Comparison of ENCODE assay signal across 8 cellular contexts in the genomic region with DNA sequence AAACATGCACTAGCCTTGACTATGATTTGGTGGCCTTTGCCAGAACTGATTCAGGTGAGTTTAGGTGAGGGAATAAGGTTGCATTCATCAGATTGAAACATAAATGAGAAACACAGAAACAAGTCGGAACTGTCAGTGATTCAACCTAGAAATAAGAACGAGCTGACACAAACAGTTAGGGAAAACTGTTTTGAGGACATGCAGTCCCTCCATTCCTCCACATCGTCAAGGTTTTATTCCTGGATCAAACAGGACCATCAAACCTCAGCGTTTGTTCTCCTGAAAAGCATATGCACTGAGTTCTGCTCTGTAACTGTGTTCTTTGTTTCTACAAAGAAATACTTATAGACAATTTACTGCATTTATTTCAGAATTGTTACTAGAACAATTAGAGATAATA. TPM values are rescaled to one million over a fixed set of nuclear protein-coding genes. Genes with fewer than 3 reads are reported as not detected.
DNase-seq lines count a peak whose midpoint lies in the region; ATAC-seq and TF ChIP-seq lines count a peak whose summit lies in the region.

No MANE protein-coding gene starts in this region.

- H3K36me3 Mint-ChIP-seq in MCF 10A (ENCODE audit: insufficient read depth, unreplicated experiment) (peaks cover 9% of the 10 kb centered on the region), neural crest cell (ENCODE audit: low read depth) (peaks cover 14% of the 10 kb centered on the region)

- H4K20me1 ChIP-seq in BLaER1 (no peaks in the 10 kb centered on the region), IMR-90 (ENCODE audit: insufficient read depth, low read length) (no peaks in the 10 kb centered on the region)

- no peak overlapping the region for H4K91ac ChIP-seq in IMR-90 (ENCODE audit: insufficient read depth, low read depth, low read length)

- peak overlapping the region; percentile 17; the same call in 1 of the 2 replicates for H4K5ac ChIP-seq in IMR-90 (ENCODE audit: low read depth, low read length)

- H3K4me3 ChIP-seq in BLaER1 (peak overlapping the region; percentile 95; the same call in 1 of the 2 replicates), IMR-90 (ENCODE audit: insufficient read depth, low read depth, low read length) (no peak overlapping the region; the same call in 1 of the 2 replicates)

- H3K9me3 ChIP-seq in BLaER1: peaks cover 6% of the 10 kb centered on the region
- no peaks in the 10 kb centered on the region for H3K9me3 ChIP-seq in IMR-90 (ENCODE audit: control insufficient read depth, insufficient read depth, low read length)

- H3K27me3 Mint-ChIP-seq in MCF 10A (ENCODE audit: insufficient read depth, unreplicated experiment) (no peaks in the 10 kb centered on the region), neural crest cell (ENCODE audit: low read depth) (no peaks in the 10 kb centered on the region)

- dilution Hi-C loops in IMR-90 (cut with HindIII; ENCODE audit: low sequenced_read_pairs, unreplicated experiment): no loop called here

- TF ChIP-seq POLR2A in IMR-90 (IDR thresholded peaks at IDR 0.05; ENCODE audit: low read depth, low read length): no peak

- BruUV-seq in IMR-90 (replicated peaks; lab: Mats Ljungman, UMichigan): no TSS peak
- BruUV-seq in MCF 10A (replicated peaks; lab: Mats Ljungman, UMichigan): no TSS peak

- H3K27ac ChIP-seq in BLaER1: no peak overlapping the region
- H3K27ac ChIP-seq in IMR-90 (ENCODE audit: insufficient read depth, low read length): no peak overlapping the region

- no peak overlapping the region for H2BK120ac ChIP-seq in IMR-90 (ENCODE audit: low read depth, low read length)

- no peak overlapping the region for H3K18ac ChIP-seq in IMR-90 (ENCODE audit: low read depth, low read length)

- POLR2A ChIA-PET in IMR-90 (lab: Charles Lee; ENCODE audit: unreplicated experiment): no interaction called here
- POLR2A ChIA-PET in MCF 10A (lab: Yijun Ruan, JAX): interaction anchor here (0.7 to 3.4 kb wide), 5 partner anchors 12 to 960 kb away, joined by 3 to 26 read pairs (median 5); a partner anchor contains a TSS

- WGBS in IMR-90 (ENCODE audit: extremely low coverage in 2 of 2, insufficient read length in 1 of 2), 2 experiments: no CpG with 5 or more reads among the region's 4 CpGs

- H3K27ac Mint-ChIP-seq in MCF 10A (ENCODE audit: low read depth, unreplicated experiment): no peak overlapping the region
- no peak overlapping the region for H3K27ac Mint-ChIP-seq in neural crest cell (ENCODE audit: unreplicated experiment)

- H2BK15ac ChIP-seq in IMR-90 (ENCODE audit: low read depth, low read length): no peak overlapping the region

- no peak overlapping the region for H2AFZ ChIP-seq in IMR-90 (replicated peaks; ENCODE audit: low read length, poor library complexity)

- no peaks in the 10 kb centered on the region for H3K27me3 ChIP-seq in BLaER1
- no peaks in the 10 kb centered on the region for H3K27me3 ChIP-seq in IMR-90 (ENCODE audit: control insufficient read depth, insufficient read depth, low read length)

- H3K23ac ChIP-seq in IMR-90 (ENCODE audit: low read depth, low read length): no peak overlapping the region

- intact Hi-C loops in IMR-90 (cut with micrococcal nuclease): loop anchor here (2.0 kb wide), 1 partner anchor 121 kb away; a partner anchor contains a TSS
- intact Hi-C loops in MCF 10A (cut with micrococcal nuclease): loop anchor here (5.0 kb wide), 2 partner anchors 122 to 1938 kb away; a partner anchor contains a TSS

- no peak for TF ChIP-seq RAD21 in IMR-90 (IDR thresholded peaks at IDR 0.05; ENCODE audit: low read length)

- no peaks in the 10 kb centered on the region for H3K9me3 Mint-ChIP-seq in MCF 10A (ENCODE audit: unreplicated experiment)
- H3K9me3 Mint-ChIP-seq in neural crest cell: peaks cover 11% of the 10 kb centered on the region

- no peak overlapping the region for H2AK9ac ChIP-seq in IMR-90 (replicated peaks; ENCODE audit: low read depth, low read length, poor library complexity)

- no peak for DNase-seq in IMR-90
- no peak for DNase-seq in MCF 10A (ENCODE audit: unreplicated experiment)
- no peak for DNase-seq in neural crest cell (ENCODE audit: low read depth, low spot score)
- no peak for DNase-seq in NCI-H774 (lab: John Stamatoyannopoulos, UW)
- no peak for DNase-seq in HUDEP-2 (lab: John Stamatoyannopoulos, UW; ENCODE audit: unreplicated experiment in 76 of 76)
- DNase-seq in NAMALWA (ENCODE audit: low spot score): no peak

- H2BK20ac ChIP-seq in IMR-90 (ENCODE audit: low read depth, low read length): no peak overlapping the region

- no peak overlapping the region for H3K14ac ChIP-seq in IMR-90 (replicated peaks; ENCODE audit: low read depth, low read length)

- H4K8ac ChIP-seq in IMR-90 (ENCODE audit: low read depth in 2 of 2, low read length in 2 of 2): no peak overlapping the region

- H3K4me2 ChIP-seq in BLaER1 (peak overlapping the region; percentile 86), IMR-90 (ENCODE audit: low read depth, low read length) (peak overlapping the region; percentile 86)

- no peaks in the 10 kb centered on the region for H3K9me1 ChIP-seq in IMR-90 (ENCODE audit: insufficient read depth, low read length)

- ATAC-seq in IMR-90 (ENCODE audit: low read depth) (no peak), HG02678 (IDR thresholded peaks at IDR 0.05; ENCODE audit: unreplicated experiment) (no peak)

- CTCF ChIA-PET in IMR-90 (lab: Yijun Ruan, JAX) (no interaction called here), MCF 10A (lab: Yijun Ruan, JAX) (interaction anchor here (1.0 kb wide), 1 partner anchor 60 kb away, joined by 3 read pairs; no protein-coding TSS in a partner anchor)

- H3K9ac ChIP-seq in BLaER1: peak overlapping the region; percentile 56
- no peak overlapping the region; the same call in 1 of the 2 replicates for H3K9ac ChIP-seq in IMR-90 (ENCODE audit: low read depth, low read length)

- no peak overlapping the region; the same call in 1 of the 2 replicates for H3K56ac ChIP-seq in IMR-90 (ENCODE audit: extremely low read depth, insufficient read depth, low read length)

- in situ Hi-C loops in IMR-90 (cut with MboI; ENCODE audit: low sequenced_read_pairs): no loop called here

- no peak overlapping the region for H3K4ac ChIP-seq in IMR-90 (ENCODE audit: low read depth, low read length)

- no peak overlapping the region for H2AK5ac ChIP-seq in IMR-90 (ENCODE audit: low read depth, low read length)

- H3K4me3 Mint-ChIP-seq in MCF 10A (ENCODE audit: unreplicated experiment): peak overlapping the region; percentile 78
- peak overlapping the region; percentile 86 for H3K4me3 Mint-ChIP-seq in neural crest cell

- peaks cover 23% of the 10 kb centered on the region for H3K36me3 ChIP-seq in BLaER1
- H3K36me3 ChIP-seq in IMR-90 (ENCODE audit: control insufficient read depth, insufficient read depth, low read length): peaks cover 1% of the 10 kb centered on the region; the same call in 1 of the 2 replicates

- H3K4me1 Mint-ChIP-seq in MCF 10A (ENCODE audit: insufficient read depth, unreplicated experiment): peaks cover 16% of the 10 kb centered on the region
- H3K4me1 Mint-ChIP-seq in neural crest cell: peaks cover 28% of the 10 kb centered on the region

- peaks cover 14 to 18% of the 10 kb centered on the region in 2 experiments for H3K79me1 ChIP-seq in IMR-90 (ENCODE audit: low read depth in 1 of 2, low read length in 2 of 2)

- H3K4me1 ChIP-seq in BLaER1 (peaks cover 30% of the 10 kb centered on the region), IMR-90 (ENCODE audit: control insufficient read depth, insufficient read depth, low read length) (peaks cover 2% of the 10 kb centered on the region; the same call in 1 of the 2 replicates)

- H2BK5ac ChIP-seq in IMR-90 (ENCODE audit: low read depth, low read length, poor library complexity, severe bottlenecking): no peak overlapping the region

- no peak for TF ChIP-seq CTCF in IMR-90 (conservative IDR thresholded peaks at IDR 0.05; ENCODE audit: low read depth, low read length)
- TF ChIP-seq CTCF in MCF 10A (IDR thresholded peaks at IDR 0.05; ENCODE audit: unreplicated experiment): no peak
- TF ChIP-seq CTCF in neural crest cell (conservative IDR thresholded peaks at IDR 0.05): no peak

TF ChIP-seq in IMR-90, 13 proteins besides CTCF, POLR2A, EP300 and RAD21 (continues in another document):
- TF ChIP-seq, protein P1, sequence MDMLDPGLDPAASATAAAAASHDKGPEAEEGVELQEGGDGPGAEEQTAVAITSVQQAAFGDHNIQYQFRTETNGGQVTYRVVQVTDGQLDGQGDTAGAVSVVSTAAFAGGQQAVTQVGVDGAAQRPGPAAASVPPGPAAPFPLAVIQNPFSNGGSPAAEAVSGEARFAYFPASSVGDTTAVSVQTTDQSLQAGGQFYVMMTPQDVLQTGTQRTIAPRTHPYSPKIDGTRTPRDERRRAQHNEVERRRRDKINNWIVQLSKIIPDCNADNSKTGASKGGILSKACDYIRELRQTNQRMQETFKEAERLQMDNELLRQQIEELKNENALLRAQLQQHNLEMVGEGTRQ (IDR thresholded peaks at IDR 0.05; ENCODE audit: low read depth, low read length): no peak
- TF ChIP-seq MXI1 (IDR thresholded peaks at IDR 0.05; ENCODE audit: borderline replicate concordance, low read depth, low read length) (no peak), CHD1 (IDR thresholded peaks at IDR 0.05; ENCODE audit: low read depth, low read length) (no peak), FOS (IDR thresholded peaks at IDR 0.05; ENCODE audit: low read depth, low read length) (no peak), RFX5 (IDR thresholded peaks at IDR 0.05; ENCODE audit: low read depth, low read length) (no peak), MAFK (IDR thresholded peaks at IDR 0.05; ENCODE audit: low read depth, low read length) (no peak), RCOR1 (IDR thresholded peaks at IDR 0.05; ENCODE audit: insufficient replicate concordance, low read length) (no peak), MAZ (IDR thresholded peaks at IDR 0.05; ENCODE audit: borderline replicate concordance, low read depth, low read length) (no peak), SMC3 (IDR thresholded peaks at IDR 0.05; ENCODE audit: low read depth, low read length) (no peak), NFE2L2 (IDR thresholded peaks at IDR 0.05; ENCODE audit: low read depth, low read length) (no peak)
- TF ChIP-seq, protein P2, sequence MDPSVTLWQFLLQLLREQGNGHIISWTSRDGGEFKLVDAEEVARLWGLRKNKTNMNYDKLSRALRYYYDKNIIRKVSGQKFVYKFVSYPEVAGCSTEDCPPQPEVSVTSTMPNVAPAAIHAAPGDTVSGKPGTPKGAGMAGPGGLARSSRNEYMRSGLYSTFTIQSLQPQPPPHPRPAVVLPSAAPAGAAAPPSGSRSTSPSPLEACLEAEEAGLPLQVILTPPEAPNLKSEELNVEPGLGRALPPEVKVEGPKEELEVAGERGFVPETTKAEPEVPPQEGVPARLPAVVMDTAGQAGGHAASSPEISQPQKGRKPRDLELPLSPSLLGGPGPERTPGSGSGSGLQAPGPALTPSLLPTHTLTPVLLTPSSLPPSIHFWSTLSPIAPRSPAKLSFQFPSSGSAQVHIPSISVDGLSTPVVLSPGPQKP (IDR thresholded peaks at IDR 0.05; ENCODE audit: borderline replicate concordance, low read depth, low read length): no peak

RNA-seq across cellular contexts. Expression of a gene that starts 1.7 kb away (rescaled TPM):
- total RNA-seq in IMR-90 (2012; rRNA removed) (5.7 and 6.7 TPM in 2 replicates), MCF 10A (2022) (5.7 and 10.0 TPM in 2 replicates), neural crest cell (11.7 and 12.6 TPM in 2 replicates)
- polyA plus RNA-seq in IMR-90 (2012; rRNA removed): 4.2 and 5.1 TPM in 2 replicates
- 1.5 and 1.6 TPM in 2 replicates for polyA plus RNA-seq in IMR-90 (2012; cell fraction: cytosol; rRNA removed)
- 5.4 and 29.1 TPM in 2 replicates for polyA plus RNA-seq in IMR-90 (2012; cell fraction: nucleus; rRNA removed; ENCODE audit: low replicate concordance)
